ENCODE assay signal across 24 cellular contexts in the genomic region with DNA sequence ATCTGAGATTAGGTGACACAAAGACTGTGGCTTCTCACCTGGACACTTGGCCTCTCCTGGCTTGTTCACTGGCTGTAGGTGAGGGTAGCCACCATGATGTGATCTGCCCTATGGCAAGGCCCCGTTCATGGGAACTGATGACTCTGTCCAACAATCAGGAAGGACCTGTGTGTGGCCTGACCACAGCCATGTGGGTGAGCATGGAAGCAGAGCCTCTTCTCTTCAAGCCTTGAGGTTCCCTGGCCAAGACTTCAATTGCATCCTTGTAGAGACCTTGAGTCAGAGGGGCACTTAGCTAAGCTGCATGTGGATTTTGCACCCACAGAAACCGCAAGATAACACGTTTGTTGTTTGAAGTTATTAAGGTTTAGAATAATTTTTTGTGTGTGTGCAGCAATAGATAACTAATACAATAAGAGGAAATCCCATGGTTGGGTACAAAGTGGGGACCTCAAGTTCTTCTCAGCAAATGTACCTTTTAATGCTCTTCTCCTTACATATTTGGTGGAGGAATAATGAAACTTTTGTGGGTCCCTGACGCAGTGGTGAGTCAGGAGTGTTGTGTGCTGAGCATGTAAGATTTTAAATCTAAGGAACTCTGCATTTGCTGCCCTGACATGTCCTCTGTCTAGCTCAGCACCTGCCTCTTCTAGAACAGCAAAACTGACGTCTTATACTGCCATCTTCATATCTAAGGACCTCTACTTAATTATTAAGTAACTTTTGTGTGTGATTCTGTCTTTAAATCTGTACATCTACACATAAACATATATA. TPM values are rescaled to one million over a fixed set of nuclear protein-coding genes. Genes with fewer than 3 reads are reported as not detected.
DNase-seq lines count a peak whose midpoint lies in the region; ATAC-seq and TF ChIP-seq lines count a peak whose summit lies in the region.
"Had no signal": no experiment of that assay in that cellular context is flagged by ENCODE, and none has a peak within 500 bp of the region (broad histone marks: within the 10 kb centered on the region; RNA-seq: fewer than 3 reads in every experiment).

No MANE protein-coding gene starts in this region.

- intact Hi-C loops in MCF 10A (cut with micrococcal nuclease), result no loop called here
- intact Hi-C loops in breast epithelium (cut with DNase I; ENCODE audit: low total_unique reads), result no loop called here
- intact Hi-C loops in sciatic nerve (cut with DNase I), result no loop called here
- intact Hi-C loops in prostate gland (cut with DNase I), result no loop called here

- H3K27ac Mint-ChIP-seq in MCF 10A (ENCODE audit: low read depth, unreplicated experiment), result peak overlapping the region; percentile 75
- H3K27ac Mint-ChIP-seq: activated CD4-positive, alpha-beta T cell treated with anti-CD3 and anti-CD28 coated beads, Interleukin-2, amount 10 ng/mL, durations not matched to agents 24 days and 14 days; activated naive CD4-positive, alpha-beta T cell treated with anti-CD3 and anti-CD28 coated beads for 36 hours; CD4-positive, CD25-positive, alpha-beta regulatory T cell; naive thymus-derived CD8-positive, alpha-beta T cell had no signal

- no peaks in the 10 kb centered on the region for H3K36me3 Mint-ChIP-seq in MCF 10A (ENCODE audit: insufficient read depth, unreplicated experiment)
- H3K36me3 Mint-ChIP-seq: CD4-positive, CD25-positive, alpha-beta regulatory T cell; naive thymus-derived CD8-positive, alpha-beta T cell had no signal

- no peaks in the 10 kb centered on the region for H4K20me1 ChIP-seq in osteoblast (ENCODE audit: insufficient read depth, low read length)

- H3K27me3 ChIP-seq in breast epithelium, result no peaks in the 10 kb centered on the region
- no peaks in the 10 kb centered on the region for H3K27me3 ChIP-seq in prostate gland (replicated peaks; ENCODE audit: insufficient read depth)
- H3K27me3 ChIP-seq in osteoblast (ENCODE audit: insufficient read depth, low read length), result peaks cover 7% of the 10 kb centered on the region
- H3K27me3 ChIP-seq: ascending aorta, thyroid gland had no signal

- no peaks in the 10 kb centered on the region for H3K9me3 ChIP-seq in breast epithelium
- no peaks in the 10 kb centered on the region for H3K9me3 ChIP-seq in prostate gland
- no peaks in the 10 kb centered on the region for H3K9me3 ChIP-seq in osteoblast (ENCODE audit: low read depth, low read length)
- H3K9me3 ChIP-seq: ascending aorta, thyroid gland had no signal

- H3K4me3 Mint-ChIP-seq in MCF 10A (ENCODE audit: unreplicated experiment), result no peak overlapping the region
- H3K4me3 Mint-ChIP-seq: activated CD4-positive, alpha-beta T cell treated with anti-CD3 and anti-CD28 coated beads, Interleukin-2, amount 10 ng/mL, durations not matched to agents 24 days and 14 days; activated naive CD4-positive, alpha-beta T cell treated with anti-CD3 and anti-CD28 coated beads for 36 hours; CD4-positive, CD25-positive, alpha-beta regulatory T cell; naive thymus-derived CD8-positive, alpha-beta T cell had no signal

- WGBS in prostate gland, result 87% methylated on average over 5 of the region's 5 CpGs

- no peak for TF ChIP-seq CTCF in MCF 10A (IDR thresholded peaks at IDR 0.05; ENCODE audit: unreplicated experiment)
- TF ChIP-seq CTCF in breast epithelium (IDR thresholded peaks at IDR 0.05), result no peak
- TF ChIP-seq CTCF in prostate gland (IDR thresholded peaks at IDR 0.05), result no peak
- no peak for TF ChIP-seq CTCF in osteoblast (IDR thresholded peaks at IDR 0.05; ENCODE audit: extremely low read depth, low read depth, low read length)

- POLR2A ChIA-PET in MCF 10A (lab: Yijun Ruan, JAX), result interaction anchor here (1.2 to 1.4 kb wide), 2 partner anchors 59 to 84 kb away, joined by 3 to 4 read pairs; no protein-coding TSS in a partner anchor

- H3K4me1 ChIP-seq in breast epithelium (no peaks in the 10 kb centered on the region), prostate gland (replicated peaks) (no peaks in the 10 kb centered on the region), osteoblast (ENCODE audit: insufficient read depth, low read length) (no peaks in the 10 kb centered on the region)
- H3K4me1 ChIP-seq: ascending aorta, thyroid gland had no signal

- CTCF ChIA-PET in MCF 10A (lab: Yijun Ruan, JAX), result interaction anchor here (0.5 to 0.6 kb wide), 2 partner anchors 152 to 415 kb away, joined by 3 to 4 read pairs; no protein-coding TSS in a partner anchor

- H3K36me3 ChIP-seq in breast epithelium (no peaks in the 10 kb centered on the region), prostate gland (no peaks in the 10 kb centered on the region), osteoblast (ENCODE audit: insufficient read depth, low read length) (no peaks in the 10 kb centered on the region)
- H3K36me3 ChIP-seq: ascending aorta, thyroid gland had no signal

- ATAC-seq in esophagus mucosa, result peak; percentile 72
- no peak for ATAC-seq in sciatic nerve
- ATAC-seq: left colon; naive thymus-derived CD8-positive, alpha-beta T cell had no signal

- H3K9me3 Mint-ChIP-seq in MCF 10A (ENCODE audit: unreplicated experiment), result no peaks in the 10 kb centered on the region
- H3K9me3 Mint-ChIP-seq: activated naive CD4-positive, alpha-beta T cell treated with anti-CD3 and anti-CD28 coated beads for 36 hours had no signal

- H3K4me2 ChIP-seq in osteoblast (ENCODE audit: insufficient read depth, low read length), result no peak overlapping the region

- H2AFZ ChIP-seq in osteoblast (ENCODE audit: low read length), result no peak overlapping the region

- H3K27me3 Mint-ChIP-seq in MCF 10A (ENCODE audit: insufficient read depth, unreplicated experiment), result no peaks in the 10 kb centered on the region
- H3K27me3 Mint-ChIP-seq: activated CD4-positive, alpha-beta T cell treated with anti-CD3 and anti-CD28 coated beads, Interleukin-2, amount 10 ng/mL, durations not matched to agents 24 days and 14 days had no signal

- H3K27ac ChIP-seq in breast epithelium (no peak overlapping the region), prostate gland (no peak overlapping the region), osteoblast (ENCODE audit: low read depth, low read length) (no peak overlapping the region)
- H3K27ac ChIP-seq: ascending aorta, thyroid gland had no signal

- H3K4me1 Mint-ChIP-seq in MCF 10A (ENCODE audit: insufficient read depth, unreplicated experiment), result no peaks in the 10 kb centered on the region
- H3K4me1 Mint-ChIP-seq: activated CD4-positive, alpha-beta T cell treated with anti-CD3 and anti-CD28 coated beads, Interleukin-2, amount 10 ng/mL, durations not matched to agents 24 days and 14 days; CD4-positive, CD25-positive, alpha-beta regulatory T cell; naive thymus-derived CD8-positive, alpha-beta T cell had no signal

- no peak for TF ChIP-seq POLR2A in breast epithelium (IDR thresholded peaks at IDR 0.05)
- TF ChIP-seq POLR2A in prostate gland (IDR thresholded peaks at IDR 0.05), result no peak

- BruUV-seq in MCF 10A (replicated peaks; lab: Mats Ljungman, UMichigan), result no TSS peak

- peak; percentile 12 for DNase-seq in MCF 10A (ENCODE audit: unreplicated experiment)
- DNase-seq in breast epithelium (ENCODE audit: low spot score in 2 of 2), result no peak
- DNase-seq in RPMI8226, result peak; percentile 20
- no peak for DNase-seq in OCI-M2 (lab: John Stamatoyannopoulos, UW; ENCODE audit: unreplicated experiment)
- DNase-seq in sciatic nerve (ENCODE audit: low spot score), result no peak
- DNase-seq in prostate gland (ENCODE audit: low spot score), result no peak
- no peak for DNase-seq in osteoblast (ENCODE audit: insufficient read length, low spot score, missing footprints)
- DNase-seq: activated CD4-positive, alpha-beta T cell treated with anti-CD3 and anti-CD28 coated beads, Interleukin-2, amount 10 ng/mL, durations not matched to agents 24 days and 14 days; activated naive CD4-positive, alpha-beta T cell treated with anti-CD3 and anti-CD28 coated beads for 36 hours; activated T-cell treated with anti-CD3 and anti-CD28 coated beads for 4 hours; CD4-positive, CD25-positive, alpha-beta regulatory T cell; DMS 273 treated with DMSO at 0.1 percent for 48 hours; effector CD8-positive, alpha-beta T cell; GDM1; left colon; naive thymus-derived CD8-positive, alpha-beta T cell; NCI-H446 treated with DMSO at 0.1 percent for 48 hours; posterior cingulate gyrus; stimulated activated naive CD4-positive, alpha-beta T cell treated with Interleukin-2 at 50 U/mL for 16 hours; thyroid gland had no signal

- H3K4me3 ChIP-seq in breast epithelium, result no peak overlapping the region
- H3K4me3 ChIP-seq in prostate gland, result no peak overlapping the region
- H3K4me3 ChIP-seq in osteoblast (ENCODE audit: insufficient read depth, low read length), result no peak overlapping the region
- H3K4me3 ChIP-seq: ascending aorta, thyroid gland had no signal

- no peaks in the 10 kb centered on the region for H3K79me2 ChIP-seq in osteoblast (ENCODE audit: insufficient read depth, low read length)

RNA-seq across cellular contexts. Expression of a gene that starts 27.5 kb away (rescaled TPM):
- total RNA-seq in MCF 10A (2022) (not detected in 2 replicates), breast epithelium (under 1 TPM in 2 of 3 donors, not detected in 1; 0.15 to 0.33 TPM), esophagus mucosa (0.28 TPM), sciatic nerve (5.3 TPM), prostate gland (1 to 10 TPM in 1 of 2 donors, under 1 TPM in 1; 0.50 to 1.4 TPM), osteoblast (not detected in 2 replicates)
- total RNA-seq: activated CD4-positive, alpha-beta T cell treated with anti-CD3 and anti-CD28 coated beads, Interleukin-2, amount 10 ng/mL, durations not matched to agents 24 days and 14 days; activated naive CD4-positive, alpha-beta T cell treated with anti-CD3 and anti-CD28 coated beads for 36 hours; ascending aorta; chondrocyte; LHCN-M2; naive thymus-derived CD8-positive, alpha-beta T cell; thyroid gland had no signal

Comparison
In these comparisons a context has a peak if more than half of its experiments do, and no peak if none do; other contexts are left out.
1. DNase-seq: peak in MCF 10A (single experiment) and RPMI8226 (single experiment); none in breast epithelium (0 of 2), OCI-M2 (single experiment), sciatic nerve (single experiment), prostate gland (single experiment) and osteoblast (single experiment).